ENCODE assay signal across 11 cellular contexts in genomic region chr12:57479043-57479375, GRCh38. TPM values are rescaled to one million over a fixed set of nuclear protein-coding genes. Genes with fewer than 3 reads are reported as not detected.
A peak's percentile ranks its signal among the peaks of the same experiment; 100 is the strongest.
DNase-seq lines count a peak whose midpoint lies in the region; ATAC-seq and TF ChIP-seq lines count a peak whose summit lies in the region.
"Had no signal": no experiment of that assay in that cellular context is flagged by ENCODE, and none has a peak within 500 bp of the region (broad histone marks: within the 10 kb centered on the region; RNA-seq: fewer than 3 reads in every experiment).

No MANE protein-coding gene starts in this region.

- H3K9me3 ChIP-seq in right atrium auricular region, result no peaks in the 10 kb centered on the region
- no peaks in the 10 kb centered on the region for H3K9me3 ChIP-seq in ascending aorta
- H3K9me3 ChIP-seq in muscle layer of duodenum (ENCODE audit: control insufficient read depth in 1 of 2, low read length in 2 of 2), result no peaks in the 10 kb centered on the region
- H3K9me3 ChIP-seq: BE2C, thyroid gland had no signal

- intact Hi-C loops in Right ventricle myocardium inferior (cut with DNase I), result no loop called here
- intact Hi-C loops in ascending aorta (cut with DNase I), result no loop called here

- TF ChIP-seq CTCF in right atrium auricular region (IDR thresholded peaks at IDR 0.05) (no peak), ascending aorta (IDR thresholded peaks at IDR 0.05) (no peak)

- no peak for ATAC-seq in Right ventricle myocardium inferior
- no peak for ATAC-seq in HG02973 (IDR thresholded peaks at IDR 0.05; ENCODE audit: unreplicated experiment)
- no peak for ATAC-seq in HG03196 (IDR thresholded peaks at IDR 0.05; ENCODE audit: unreplicated experiment)

- DNase-seq in right atrium auricular region (ENCODE audit: low spot score), result no peak
- no peak for DNase-seq in Right ventricle myocardium inferior (ENCODE audit: missing footprints)
- no peak for DNase-seq in ascending aorta (ENCODE audit: low spot score in 2 of 2)
- no peak for DNase-seq in NCI-H82 (lab: John Stamatoyannopoulos, UW)
- no peak for DNase-seq in cerebellar nuclear complex (lab: John Stamatoyannopoulos, UW)
- DNase-seq: BE2C, NCI-H1436, thyroid gland had no signal

- H3K36me3 ChIP-seq in right atrium auricular region (no peaks in the 10 kb centered on the region), ascending aorta (no peaks in the 10 kb centered on the region), muscle layer of duodenum (ENCODE audit: control insufficient read depth in 1 of 2, insufficient read depth in 2 of 2, low read length in 2 of 2) (no peaks in the 10 kb centered on the region)
- H3K36me3 ChIP-seq: BE2C, thyroid gland had no signal

- H3K4me1 ChIP-seq in right atrium auricular region (peaks cover 0 to 18% of the 10 kb centered on the region in 2 donors), ascending aorta (peaks cover 11 to 13% of the 10 kb centered on the region in 2 donors), muscle layer of duodenum (ENCODE audit: control insufficient read depth in 1 of 2, insufficient read depth in 2 of 2, low read length in 2 of 2) (peaks cover 0 to 14% of the 10 kb centered on the region in 2 donors)
- H3K4me1 ChIP-seq: BE2C had no signal

- peak overlapping the region; percentile 3 to 7 for H3K27ac ChIP-seq in right atrium auricular region
- peak overlapping the region; percentile 44 to 57 for H3K27ac ChIP-seq in ascending aorta
- H3K27ac ChIP-seq in muscle layer of duodenum (ENCODE audit: low read length), result peak overlapping the region; percentile 81
- H3K27ac ChIP-seq: thyroid gland had no signal

- H3K4me3 ChIP-seq in right atrium auricular region (no peak overlapping the region), ascending aorta (no peak overlapping the region), muscle layer of duodenum (ENCODE audit: low read depth in 1 of 2, low read length in 2 of 2) (peak overlapping the region in 1 of 2 donors; percentile 16)
- H3K4me3 ChIP-seq: thyroid gland had no signal

- peaks cover 16 to 24% of the 10 kb centered on the region in 2 donors for H3K27me3 ChIP-seq in right atrium auricular region
- H3K27me3 ChIP-seq in ascending aorta, result peaks cover 7% of the 10 kb centered on the region
- peaks cover 4% of the 10 kb centered on the region for H3K27me3 ChIP-seq in muscle layer of duodenum (ENCODE audit: low read depth, low read length)

RNA-seq across cellular contexts. Expression of gene ARHGAP9, which starts 0.7 kb away (rescaled TPM):
- total RNA-seq in right atrium auricular region (1 to 10 TPM; 3.4 to 4.2 TPM), Right ventricle myocardium inferior (6.4 TPM), ascending aorta (21.6 TPM)

RNA-seq across cellular contexts. Expression of gene MARS1, which starts 8.9 kb away (rescaled TPM):
- total RNA-seq in right atrium auricular region, result 10 to 100 TPM; 36.9 to 41.0 TPM
- 89.7 TPM for total RNA-seq in Right ventricle myocardium inferior
- 78.0 TPM for total RNA-seq in ascending aorta

RNA-seq across cellular contexts. Expression of gene GLI1, which starts 19.4 kb away (rescaled TPM):
- total RNA-seq in right atrium auricular region (1 to 10 TPM in 1 of 2 donors, not detected in 1; 1.2 TPM), Right ventricle myocardium inferior (0.92 TPM), ascending aorta (2.8 TPM)

RNA-seq across cellular contexts. Expression of gene INHBE, which starts 23.9 kb away (rescaled TPM):
- total RNA-seq in right atrium auricular region, result not detected
- not detected for total RNA-seq in Right ventricle myocardium inferior
- not detected for total RNA-seq in ascending aorta
- total RNA-seq: thyroid gland had no signal

RNA-seq across cellular contexts. Expression of gene DDIT3, which starts 41.3 kb away (rescaled TPM):
- 10 to 100 TPM; 19.8 to 25.0 TPM for total RNA-seq in right atrium auricular region
- total RNA-seq in Right ventricle myocardium inferior, result 19.2 TPM
- total RNA-seq in ascending aorta, result 0.64 TPM

Comparison
In these comparisons a context has a peak if more than half of its experiments do, and no peak if none do; other contexts are left out.
1. H3K27ac ChIP-seq: peak in every context shown above with its lines; median percentile 81 in muscle layer of duodenum; 50 in ascending aorta; 5 in right atrium auricular region.